ENCODE assay signal across 7 cellular contexts in genomic region chr17:1087381-1088241, GRCh38.
A peak's percentile ranks its signal among the peaks of the same experiment; 100 is the strongest.
DNase-seq lines count a peak whose midpoint lies in the region; ATAC-seq and TF ChIP-seq lines count a peak whose summit lies in the region.

No MANE protein-coding gene starts in this region.

- no peak for TF ChIP-seq EP300 in gastroesophageal sphincter (IDR thresholded peaks at IDR 0.05)

- DNase-seq in LNCaP clone FGC (ENCODE audit: low read depth) = peak; percentile 92
- DNase-seq in SHP77 (lab: John Stamatoyannopoulos, UW) = peak; percentile 94 to 96
- DNase-seq in posterior vena cava (ENCODE audit: low spot score) = peak; percentile 90

- no peak for TF ChIP-seq POLR2A in gastroesophageal sphincter (IDR thresholded peaks at IDR 0.05)

- peaks cover 0 to 51% of the 10 kb centered on the region in 2 donors for H3K36me3 ChIP-seq in gastroesophageal sphincter

- peak overlapping the region; percentile 43 for H3K4me3 ChIP-seq in LNCaP clone FGC (ENCODE audit: low read depth, low read length)
- H3K4me3 ChIP-seq in gastroesophageal sphincter = peak overlapping the region in 1 of 2 donors; percentile 18

- H3K4me1 ChIP-seq in gastroesophageal sphincter = peaks cover 2 to 62% (median 15%) of the 10 kb centered on the region in 3 donors

- intact Hi-C loops in posterior vena cava (cut with DNase I) = no loop called here

- TF ChIP-seq CTCF in LNCaP clone FGC (IDR thresholded peaks at IDR 0.05; ENCODE audit: control insufficient read depth, extremely low read depth, insufficient read depth) (no peak), gastroesophageal sphincter (IDR thresholded peaks at IDR 0.05) (no peak)

- WGBS in gastroesophageal sphincter (ENCODE audit: low coverage in 1 of 2), 2 donors = 26 to 33% methylated on average over 9 to 10 of the region's 35 CpGs

- H3K27me3 ChIP-seq in gastroesophageal sphincter = no peaks in the 10 kb centered on the region

- H3K27ac ChIP-seq in gastroesophageal sphincter = peak overlapping the region; percentile 40 to 86 (median 83)

- H3K9me3 ChIP-seq in gastroesophageal sphincter = no peaks in the 10 kb centered on the region

- ATAC-seq in gastroesophageal sphincter (peak; percentile 79), GM21723 (IDR thresholded peaks at IDR 0.05; ENCODE audit: unreplicated experiment) (no peak), HG02981 (IDR thresholded peaks at IDR 0.05; ENCODE audit: unreplicated experiment) (no peak), GM18868 (IDR thresholded peaks at IDR 0.05; ENCODE audit: unreplicated experiment) (no peak)
